ENCODE assay signal across 8 cellular contexts in the genomic region with DNA sequence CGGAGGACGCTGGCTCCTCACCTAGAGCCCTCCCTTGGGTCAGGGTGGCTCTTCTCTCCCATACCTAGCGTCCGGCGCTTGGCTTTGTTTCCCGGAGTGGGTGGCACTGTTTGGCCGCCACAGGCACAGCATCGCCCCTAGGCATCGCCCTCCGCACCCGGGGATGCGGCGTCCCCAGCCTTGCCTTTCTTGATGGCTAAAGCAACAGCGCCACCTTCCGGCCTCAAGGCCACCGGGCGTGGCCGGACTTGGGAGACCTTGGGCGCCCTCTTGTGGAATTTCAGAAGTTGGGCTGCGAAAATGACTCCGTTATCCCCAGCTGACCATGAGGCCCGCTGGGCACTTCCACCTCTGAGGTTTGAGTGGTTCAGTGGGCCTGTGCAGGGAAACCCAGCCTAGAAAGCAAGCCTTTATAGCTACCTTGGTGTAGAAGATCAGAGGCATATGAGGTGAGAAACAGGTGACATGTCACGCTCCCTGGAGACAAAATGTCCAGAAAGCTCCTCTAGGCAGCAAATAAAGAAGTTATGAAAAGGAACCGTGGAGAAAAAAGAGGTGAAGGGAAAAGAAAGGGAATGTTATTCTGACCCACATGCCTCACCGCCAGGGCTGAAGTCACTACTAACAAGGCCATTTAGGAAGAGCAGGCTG. TPM values are rescaled to one million over a fixed set of nuclear protein-coding genes. Genes with fewer than 3 reads are reported as not detected.
DNase-seq lines count a peak whose midpoint lies in the region; ATAC-seq and TF ChIP-seq lines count a peak whose summit lies in the region.

No MANE protein-coding gene starts in this region.

- peak; percentile 100 for TF ChIP-seq CTCF in PC-9 (conservative IDR thresholded peaks at IDR 0.05)
- TF ChIP-seq CTCF in nephron (IDR thresholded peaks at IDR 0.05; ENCODE audit: unreplicated experiment in 3 of 3): peak; percentile 100

- peaks cover 3% of the 10 kb centered on the region for H3K4me1 Mint-ChIP-seq in activated T-cell treated with anti-CD3 and anti-CD28 coated beads, Interleukin-2, amount 50 U/mL, for 24 hours (ENCODE audit: low read depth)
- H3K4me1 Mint-ChIP-seq in nephron: peaks cover 55% of the 10 kb centered on the region
- H3K4me1 Mint-ChIP-seq in stimulated activated naive B cell treated with anti-CD40 and anti-IgM and Interleukin-4, amounts not matched to agents 10 μg/mL and 1 μg/mL and 100 μg/mL, for 72 hours: peaks cover 17 to 20% of the 10 kb centered on the region in 2 donors

- no peaks in the 10 kb centered on the region for H3K36me3 ChIP-seq in PC-9 (ENCODE audit: low read depth)

- no peaks in the 10 kb centered on the region for H3K79me2 ChIP-seq in PC-9 (ENCODE audit: low read depth)

- H3F3A ChIP-seq in PC-9 (ENCODE audit: insufficient read depth, low read depth): no peaks in the 10 kb centered on the region

- no peaks in the 10 kb centered on the region for H3K9me3 Mint-ChIP-seq in activated T-cell treated with anti-CD3 and anti-CD28 coated beads, Interleukin-2, amount 50 U/mL, for 24 hours
- H3K9me3 Mint-ChIP-seq in nephron: peaks cover 5% of the 10 kb centered on the region
- peaks cover under 1 to 1% of the 10 kb centered on the region in 2 donors for H3K9me3 Mint-ChIP-seq in stimulated activated naive B cell treated with anti-CD40 and anti-IgM and Interleukin-4, amounts not matched to agents 10 μg/mL and 1 μg/mL and 100 μg/mL, for 72 hours

- peak overlapping the region; percentile 58 for H3K4me2 ChIP-seq in PC-9

- H3K27ac Mint-ChIP-seq in activated T-cell treated with anti-CD3 and anti-CD28 coated beads, Interleukin-2, amount 50 U/mL, for 24 hours: no peak overlapping the region
- peak overlapping the region; percentile 11 to 87 (median 81) for H3K27ac Mint-ChIP-seq in nephron
- H3K27ac Mint-ChIP-seq in stimulated activated naive B cell treated with anti-CD40 and anti-IgM and Interleukin-4, amounts not matched to agents 10 μg/mL and 1 μg/mL and 100 μg/mL, for 72 hours: peak overlapping the region; percentile 78

- no peak overlapping the region for H3K4me3 Mint-ChIP-seq in activated T-cell treated with anti-CD3 and anti-CD28 coated beads, Interleukin-2, amount 50 U/mL, for 24 hours
- peak overlapping the region in 1 of 3 experiments; percentile 20 for H3K4me3 Mint-ChIP-seq in nephron
- H3K4me3 Mint-ChIP-seq in stimulated activated naive B cell treated with anti-CD40 and anti-IgM and Interleukin-4, amounts not matched to agents 10 μg/mL and 1 μg/mL and 100 μg/mL, for 72 hours: no peak overlapping the region

- no peaks in the 10 kb centered on the region for H3K4me1 ChIP-seq in PC-9 (replicated peaks; ENCODE audit: insufficient read depth)

- peak; percentile 82 for ATAC-seq in GM21825 (IDR thresholded peaks at IDR 0.05; ENCODE audit: unreplicated experiment)
- ATAC-seq in stimulated activated naive B cell treated with anti-CD40 and anti-IgM and Interleukin-4, amounts not matched to agents 10 μg/mL and 1 μg/mL and 100 μg/mL, for 72 hours (replicated peaks): peak; percentile 89 to 92

- 0 out of 2 replicates have a peak, but pooled peaks cover under 1% of the 10 kb centered on the region for H3K9me2 ChIP-seq in PC-9 (ENCODE audit: insufficient read depth)

- no peaks in the 10 kb centered on the region for H4K20me1 ChIP-seq in PC-9 (ENCODE audit: insufficient read depth)

- no peak overlapping the region for H2AFZ ChIP-seq in PC-9

- DNase-seq in DMS79 (lab: John Stamatoyannopoulos, UW) (peak; percentile 81), Kasumi-1 (lab: John Stamatoyannopoulos, UW) (peak; percentile 74 to 76), PC-9 (peak; percentile 74 to 79), fibroblast of gingiva (ENCODE audit: low read depth) (peak; percentile 87)
- DNase-seq in activated T-cell treated with anti-CD3 and anti-CD28 coated beads, Interleukin-2, amount 50 U/mL, for 24 hours: peak; percentile 87
- DNase-seq in stimulated activated naive B cell treated with anti-CD40 and anti-IgM and Interleukin-4, amounts not matched to agents 10 μg/mL and 1 μg/mL and 100 μg/mL, for 72 hours: peak; percentile 77

- no peaks in the 10 kb centered on the region for H3K27me3 ChIP-seq in PC-9 (ENCODE audit: insufficient read depth, low read depth)

- no peak overlapping the region for H3K4me3 ChIP-seq in PC-9

- CTCF ChIA-PET in PC-9 (lab: Charles Lee): interaction anchor here (0.6 to 1.2 kb wide), 3 partner anchors 38 to 480 kb away, joined by 3 to 17 read pairs (median 9); no protein-coding TSS in a partner anchor

- intact Hi-C loops in PC-9 (cut with micrococcal nuclease; ENCODE audit: unreplicated experiment): loop anchor here (1.0 to 2.0 kb wide), 4 partner anchors 32 to 649 kb away; no protein-coding TSS in a partner anchor

- peaks cover 13% of the 10 kb centered on the region for H3K27me3 Mint-ChIP-seq in activated T-cell treated with anti-CD3 and anti-CD28 coated beads, Interleukin-2, amount 50 U/mL, for 24 hours
- H3K27me3 Mint-ChIP-seq in nephron (ENCODE audit: low read depth): peaks cover 4% of the 10 kb centered on the region
- no peaks in the 10 kb centered on the region for H3K27me3 Mint-ChIP-seq in stimulated activated naive B cell treated with anti-CD40 and anti-IgM and Interleukin-4, amounts not matched to agents 10 μg/mL and 1 μg/mL and 100 μg/mL, for 72 hours

- no peaks in the 10 kb centered on the region for H3K9me3 ChIP-seq in PC-9 (ENCODE audit: insufficient read depth, low read depth)

- H3K36me3 Mint-ChIP-seq in activated T-cell treated with anti-CD3 and anti-CD28 coated beads, Interleukin-2, amount 50 U/mL, for 24 hours (ENCODE audit: low read depth): no peaks in the 10 kb centered on the region
- H3K36me3 Mint-ChIP-seq in nephron (ENCODE audit: low read depth): no peaks in the 10 kb centered on the region
- peaks cover 4 to 9% of the 10 kb centered on the region in 2 donors for H3K36me3 Mint-ChIP-seq in stimulated activated naive B cell treated with anti-CD40 and anti-IgM and Interleukin-4, amounts not matched to agents 10 μg/mL and 1 μg/mL and 100 μg/mL, for 72 hours

- POLR2A ChIA-PET in PC-9 (lab: Charles Lee; ENCODE audit: unreplicated experiment): no interaction called here

- BruUV-seq in PC-9 (replicated peaks; lab: Mats Ljungman, UMichigan): no TSS peak

- H3K27ac ChIP-seq in PC-9: no peak overlapping the region

RNA-seq across cellular contexts. Expression of a gene that starts 54.3 kb away (rescaled TPM):
- 43.5 and 45.6 TPM in 2 replicates for total RNA-seq in PC-9 (2021)
